In the genomic region with DNA sequence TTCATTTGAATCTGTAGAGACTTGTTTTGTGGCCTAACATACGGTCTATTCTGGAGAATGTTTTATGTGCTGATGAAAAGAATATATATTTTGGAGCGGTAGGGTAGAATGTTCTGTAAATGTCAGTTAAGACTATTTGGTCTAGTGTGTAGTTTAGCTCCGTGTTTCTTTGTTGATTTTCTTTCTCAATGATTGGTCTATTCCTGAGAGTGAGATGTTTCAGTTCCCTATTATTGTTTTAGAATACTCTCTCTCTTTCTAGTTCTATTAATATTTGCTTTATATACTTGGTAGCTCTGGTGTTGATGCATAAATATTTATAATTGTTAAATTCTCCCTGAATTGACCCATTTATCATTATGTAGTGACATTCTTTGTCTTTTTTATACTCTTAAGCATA, we compare ENCODE assay signal across 17 cellular contexts.
"Had no signal": no experiment of that assay in that cellular context is flagged by ENCODE, and none has a peak within 500 bp of the region (broad histone marks: within the 10 kb centered on the region; RNA-seq: fewer than 3 reads in every experiment).

No MANE protein-coding gene starts in this region.

- DNase-seq: activated B cell treated with CpG ODN at 0.5 μM for 24 hours; activated CD4-positive, alpha-beta T cell treated with anti-CD3 and anti-CD28 coated beads for 48 hours; activated CD8-positive, alpha-beta memory T cell treated with anti-CD3 and anti-CD28 coated beads, Interleukin-2, amount 50 U/mL, for 48 hours; activated gamma-delta T cell; activated T-cell treated with anti-CD3 and anti-CD28 coated beads, Interleukin-2, amount 50 U/mL, for 72 hours; caudate nucleus; colonic mucosa; islet precursor cell; midbrain; psoas muscle; right lobe of liver; stomach; testis; upper lobe of right lung had no signal

- H3K27ac Mint-ChIP-seq: activated B cell treated with CpG ODN at 0.5 μM for 24 hours; activated naive CD4-positive, alpha-beta T cell treated with anti-CD3 and anti-CD28 coated beads, Interleukin-2, amount 50 U/mL, for 72 hours had no signal

- H3K27me3 ChIP-seq: colonic mucosa, right lobe of liver, stomach, testis, upper lobe of right lung had no signal

- H3K4me3 ChIP-seq: colonic mucosa, psoas muscle, right lobe of liver, smooth muscle cell, stomach, testis, upper lobe of right lung had no signal

- H3K36me3 ChIP-seq: colonic mucosa, right lobe of liver, stomach, upper lobe of right lung had no signal

- H3K27me3 Mint-ChIP-seq: activated B cell treated with CpG ODN at 0.5 μM for 24 hours had no signal

- H3K27ac ChIP-seq: colonic mucosa, psoas muscle, right lobe of liver, stomach, testis, upper lobe of right lung had no signal

- H3K4me3 Mint-ChIP-seq: activated B cell treated with CpG ODN at 0.5 μM for 24 hours; activated T-cell treated with anti-CD3 and anti-CD28 coated beads, Interleukin-2, amount 50 U/mL, for 72 hours had no signal

- H3K9me3 ChIP-seq: colonic mucosa, psoas muscle, testis, upper lobe of right lung had no signal

- ATAC-seq: activated naive CD4-positive, alpha-beta T cell treated with anti-CD3 and anti-CD28 coated beads, Interleukin-2, amount 50 U/mL, for 72 hours; activated T-cell treated with anti-CD3 and anti-CD28 coated beads, Interleukin-2, amount 50 U/mL, for 72 hours; esophagus mucosa; psoas muscle; right lobe of liver; upper lobe of right lung had no signal

- H3K4me1 ChIP-seq: colonic mucosa, psoas muscle, right lobe of liver, stomach, testis, upper lobe of right lung had no signal

- H3K4me1 Mint-ChIP-seq: activated B cell treated with CpG ODN at 0.5 μM for 24 hours had no signal

- H3K36me3 Mint-ChIP-seq: activated naive CD4-positive, alpha-beta T cell treated with anti-CD3 and anti-CD28 coated beads, Interleukin-2, amount 50 U/mL, for 72 hours had no signal

- H3K9me3 Mint-ChIP-seq: activated B cell treated with CpG ODN at 0.5 μM for 24 hours; activated naive CD4-positive, alpha-beta T cell treated with anti-CD3 and anti-CD28 coated beads, Interleukin-2, amount 50 U/mL, for 72 hours had no signal
